ENCODE assay signal across 24 cellular contexts in genomic region chr14:59344711-59345455, GRCh38.
DNase-seq lines count a peak whose midpoint lies in the region; ATAC-seq, FAIRE-seq and TF ChIP-seq lines count a peak whose summit lies in the region.
"Had no signal": no experiment of that assay in that cellular context is flagged by ENCODE, and none has a peak within 500 bp of the region (broad histone marks: within the 10 kb centered on the region; RNA-seq: fewer than 3 reads in every experiment).

No MANE protein-coding gene starts in this region.

- H3K4me1 ChIP-seq in heart right ventricle (peaks cover 13 to 78% (median 56%) of the 10 kb centered on the region in 9 donors), H1 (replicated peaks in 1 of 4; ENCODE audit: control insufficient read depth in 3 of 4, insufficient read depth in 4 of 4, low read length in 3 of 4) (peaks cover 0 to 10% (median 4%) of the 10 kb centered on the region in 4 experiments; a peak in 4 of 7 replicates), parathyroid adenoma (peaks cover 65% of the 10 kb centered on the region), aorta (ENCODE audit: control insufficient read depth in 1 of 2, insufficient read depth in 2 of 2, low read length in 2 of 2) (peaks cover 2 to 18% of the 10 kb centered on the region in 2 donors)

- H3K14ac ChIP-seq in H1 (ENCODE audit: insufficient read length): no peak overlapping the region

- peak overlapping the region; percentile 70 for H3K4ac ChIP-seq in H1 (replicated peaks; ENCODE audit: insufficient read length, low read depth, low read length)

- H2BK5ac ChIP-seq in H1 (ENCODE audit: low read depth, low read length): peak overlapping the region; percentile 11; the same call in 1 of the 2 replicates

- FAIRE-seq in H1 (lab: Jason Lieb, UNC): no peak
- FAIRE-seq: A549, GM12891 had no signal

- H2AFZ ChIP-seq in H1 (ENCODE audit: low read length): no peak overlapping the region
- no peak overlapping the region for H2AFZ ChIP-seq in parathyroid adenoma

- no peaks in the 10 kb centered on the region for H3K9me3 ChIP-seq in heart right ventricle
- no peaks in the 10 kb centered on the region for H3K9me3 ChIP-seq in H1 (ENCODE audit: insufficient read depth in 2 of 2, low read depth in 1 of 2, low read length in 1 of 2)
- H3K9me3 ChIP-seq in parathyroid adenoma (ENCODE audit: control insufficient read depth, low read length): no peaks in the 10 kb centered on the region
- no peaks in the 10 kb centered on the region for H3K9me3 ChIP-seq in aorta (ENCODE audit: control insufficient read depth, low read length)
- H3K9me3 ChIP-seq: A549, upper lobe of right lung had no signal

- no peak overlapping the region for H2BK20ac ChIP-seq in H1 (ENCODE audit: low read length)

- H4K8ac ChIP-seq in H1 (ENCODE audit: extremely low read depth, insufficient read depth, low read length): no peak overlapping the region

- H3K27me3 ChIP-seq in heart right ventricle: no peaks in the 10 kb centered on the region
- no peaks in the 10 kb centered on the region for H3K27me3 ChIP-seq in H1 (replicated peaks in 1 of 4; ENCODE audit: control insufficient read depth in 3 of 4, extremely low read depth in 1 of 4, insufficient read depth in 3 of 4, low read length in 3 of 4)
- H3K27me3 ChIP-seq in parathyroid adenoma (ENCODE audit: control insufficient read depth, insufficient read depth, low read length): no peaks in the 10 kb centered on the region
- H3K27me3 ChIP-seq in aorta (ENCODE audit: control insufficient read depth in 1 of 2, insufficient read depth in 2 of 2, low read length in 1 of 2): no peaks in the 10 kb centered on the region
- H3K27me3 ChIP-seq: upper lobe of right lung had no signal

- no peak overlapping the region for H3K23ac ChIP-seq in H1 (ENCODE audit: insufficient read length)

- H3K4me2 ChIP-seq in H1 (ENCODE audit: insufficient read depth in 1 of 2, low read depth in 2 of 2, low read length in 2 of 2): peak overlapping the region in 1 of 2 experiments; percentile 20; a peak in 1 of 4 replicates
- H3K4me2 ChIP-seq in parathyroid adenoma (ENCODE audit: low read length): no peak overlapping the region
- H3K4me2 ChIP-seq: A549 had no signal

- intact Hi-C loops in heart right ventricle (cut with DNase I): no loop called here
- intact Hi-C loops in Right ventricle myocardium superior (cut with DNase I): no loop called here
- intact Hi-C loops in aorta (cut with DNase I): loop anchor here (5.0 to 10.0 kb wide), 3 partner anchors 70 to 82 kb away; no protein-coding TSS in a partner anchor

- no peak overlapping the region for H4K5ac ChIP-seq in H1 (ENCODE audit: insufficient read length, low read depth, low read length)

- DNase-seq in heart right ventricle (no peak), Right ventricle myocardium superior (no peak), H1 (ENCODE audit: low read depth in 1 of 2, low spot score in 2 of 2) (no peak), aorta (no peak)
- no peak for DNase-seq in stimulated activated effector memory CD8-positive, alpha-beta T cell treated with anti-CD3 and anti-CD28 coated beads, Interleukin-12 subunit alpha, Interleukin-12 subunit beta, amount 100 ng/mL, for 72 hours (ENCODE audit: low spot score in 2 of 2)
- DNase-seq: activated CD4-positive, alpha-beta T cell treated with anti-CD3 and anti-CD28 coated beads, Interleukin-2, amount 50 U/mL, for 48 hours; foreskin fibroblast; KG1; midbrain; MM.1S; NCI-H1436; NK-92 treated with Interleukin-12 subunit alpha and Interleukin-12 subunit beta, amount 100 ng/mL, for 24 hours; stimulated activated naive CD8-positive, alpha-beta T cell treated with anti-CD3 and anti-CD28 coated beads, Interleukin-15, amount 100 ng/mL, for 72 hours; T-cell; upper lobe of right lung had no signal

- ATAC-seq in heart right ventricle: no peak
- ATAC-seq in Right ventricle myocardium superior (ENCODE audit: poor library complexity): no peak
- ATAC-seq in aorta (ENCODE audit: low FRiP score): peak; percentile 23
- no peak for ATAC-seq in stimulated activated effector memory CD8-positive, alpha-beta T cell treated with anti-CD3 and anti-CD28 coated beads, Interleukin-12 subunit alpha, Interleukin-12 subunit beta, amount 100 ng/mL, for 72 hours
- ATAC-seq in GM19467 (IDR thresholded peaks at IDR 0.05; ENCODE audit: unreplicated experiment): no peak
- no peak for ATAC-seq in HG03571 (IDR thresholded peaks at IDR 0.05; ENCODE audit: unreplicated experiment)
- ATAC-seq: A549; natural killer cell treated with Interleukin-12 subunit alpha and Interleukin-12 subunit beta and Interleukin-15 and Interleukin-18, amount 100 ng/mL, for 72 hours; stimulated activated naive CD8-positive, alpha-beta T cell treated with anti-CD3 and anti-CD28 coated beads, Interleukin-15, amount 100 ng/mL, for 72 hours; T-cell; upper lobe of right lung had no signal

- TF ChIP-seq CTCF in heart right ventricle (IDR thresholded peaks at IDR 0.05) (no peak), H1 (IDR thresholded peaks at IDR 0.05; ENCODE audit: control extremely low read depth in 1 of 3, insufficient read depth in 1 of 3, low read depth in 1 of 3, low read length in 3 of 3) (no peak), parathyroid adenoma (IDR thresholded peaks at IDR 0.05) (no peak)

- peak overlapping the region; percentile 9; the same call in 1 of the 2 replicates for H3K18ac ChIP-seq in H1 (ENCODE audit: extremely low read depth, low read length)

- TF ChIP-seq RAD21 in H1 (IDR thresholded peaks at IDR 0.05 in 1 of 2, conservative IDR thresholded peaks at IDR 0.05 in 1 of 2; ENCODE audit: low read depth in 2 of 2, low read length in 2 of 2): no peak

- no peak overlapping the region for H2BK120ac ChIP-seq in H1 (replicated peaks; ENCODE audit: low read depth, low read length)

- H3K36me3 ChIP-seq in heart right ventricle (peaks cover 0 to 82% (median 8%) of the 10 kb centered on the region in 9 donors), H1 (ENCODE audit: control insufficient read depth in 2 of 4, insufficient read depth in 4 of 4, low read length in 3 of 4) (peaks cover 0 to 3% (median 3%) of the 10 kb centered on the region in 4 experiments; a peak in 4 of 8 replicates), parathyroid adenoma (ENCODE audit: control insufficient read depth, insufficient read depth, low read length) (no peaks in the 10 kb centered on the region), aorta (ENCODE audit: control insufficient read depth in 1 of 2, insufficient read depth in 2 of 2, low read length in 1 of 2) (no peaks in the 10 kb centered on the region)

- no peak overlapping the region for H3K4me3 Mint-ChIP-seq in stimulated activated effector memory CD8-positive, alpha-beta T cell treated with anti-CD3 and anti-CD28 coated beads, Interleukin-12 subunit alpha, Interleukin-12 subunit beta, amount 100 ng/mL, for 72 hours
- H3K4me3 Mint-ChIP-seq: activated naive CD8-positive, alpha-beta T cell; B cell; natural killer cell treated with Interleukin-12 subunit alpha and Interleukin-12 subunit beta and Interleukin-15 and Interleukin-18, amount 100 ng/mL, for 72 hours; stimulated activated naive CD8-positive, alpha-beta T cell treated with anti-CD3 and anti-CD28 coated beads, Interleukin-15, amount 100 ng/mL, for 72 hours; T-cell had no signal

- no peaks in the 10 kb centered on the region for H3K9me3 Mint-ChIP-seq in stimulated activated effector memory CD8-positive, alpha-beta T cell treated with anti-CD3 and anti-CD28 coated beads, Interleukin-12 subunit alpha, Interleukin-12 subunit beta, amount 100 ng/mL, for 72 hours
- H3K9me3 Mint-ChIP-seq: natural killer cell treated with Interleukin-12 subunit alpha and Interleukin-12 subunit beta and Interleukin-15 and Interleukin-18, amount 100 ng/mL, for 72 hours; stimulated activated naive CD8-positive, alpha-beta T cell treated with anti-CD3 and anti-CD28 coated beads, Interleukin-15, amount 100 ng/mL, for 72 hours; T-cell had no signal

- H3K4me1 Mint-ChIP-seq in stimulated activated effector memory CD8-positive, alpha-beta T cell treated with anti-CD3 and anti-CD28 coated beads, Interleukin-12 subunit alpha, Interleukin-12 subunit beta, amount 100 ng/mL, for 72 hours: no peaks in the 10 kb centered on the region
- H3K4me1 Mint-ChIP-seq: stimulated activated naive CD8-positive, alpha-beta T cell treated with anti-CD3 and anti-CD28 coated beads, Interleukin-15, amount 100 ng/mL, for 72 hours; T-cell had no signal

- no peak for TF ChIP-seq POLR2A in H1 (IDR thresholded peaks at IDR 0.05; ENCODE audit: control extremely low read depth in 1 of 2, low read depth in 2 of 2, low read length in 2 of 2)

- CTCF ChIA-PET in H1 (lab: Charles Lee; ENCODE audit: partially characterized antibody): interaction anchor here (0.6 to 2.0 kb wide), 5 partner anchors 10 to 529 kb away, joined by 3 to 5 read pairs (median 3); no protein-coding TSS in a partner anchor

- H3K9ac ChIP-seq in H1 (replicated peaks in 1 of 4; ENCODE audit: extremely low read depth in 1 of 4, low read depth in 3 of 4, low read length in 3 of 4) (no peak overlapping the region), parathyroid adenoma (no peak overlapping the region)

- no peak overlapping the region for H2BK15ac ChIP-seq in H1 (ENCODE audit: low read length)

- POLR2A ChIA-PET in H1 (lab: Charles Lee; ENCODE audit: partially characterized antibody): interaction anchor here (0.5 kb wide), 1 partner anchor 31 kb away, joined by 3 read pairs; no protein-coding TSS in a partner anchor

- no peak for TF ChIP-seq EP300 in H1 (IDR thresholded peaks at IDR 0.05; ENCODE audit: borderline replicate concordance in 1 of 2, low read depth in 2 of 2, low read length in 2 of 2)

- H3K56ac ChIP-seq in H1 (replicated peaks; ENCODE audit: insufficient read length, low read depth, low read length): no peak overlapping the region

- no peak overlapping the region for H4K91ac ChIP-seq in H1 (replicated peaks; ENCODE audit: insufficient read length, low read length)

- no peak overlapping the region for H3K27ac Mint-ChIP-seq in stimulated activated effector memory CD8-positive, alpha-beta T cell treated with anti-CD3 and anti-CD28 coated beads, Interleukin-12 subunit alpha, Interleukin-12 subunit beta, amount 100 ng/mL, for 72 hours
- H3K27ac Mint-ChIP-seq: activated naive CD8-positive, alpha-beta T cell; B cell; natural killer cell treated with Interleukin-12 subunit alpha and Interleukin-12 subunit beta and Interleukin-15 and Interleukin-18, amount 100 ng/mL, for 72 hours; stimulated activated naive CD8-positive, alpha-beta T cell treated with anti-CD3 and anti-CD28 coated beads, Interleukin-15, amount 100 ng/mL, for 72 hours; T-cell had no signal

- H3K79me2 ChIP-seq in H1 (ENCODE audit: control insufficient read depth in 1 of 2, insufficient read depth in 2 of 2, low read length in 2 of 2) (no peaks in the 10 kb centered on the region), parathyroid adenoma (no peaks in the 10 kb centered on the region)

- H3K36me3 Mint-ChIP-seq in stimulated activated effector memory CD8-positive, alpha-beta T cell treated with anti-CD3 and anti-CD28 coated beads, Interleukin-12 subunit alpha, Interleukin-12 subunit beta, amount 100 ng/mL, for 72 hours: no peaks in the 10 kb centered on the region
- H3K36me3 Mint-ChIP-seq: natural killer cell treated with Interleukin-12 subunit alpha and Interleukin-12 subunit beta and Interleukin-15 and Interleukin-18, amount 100 ng/mL, for 72 hours had no signal

- H2BK12ac ChIP-seq in H1 (ENCODE audit: low read depth, low read length): peak overlapping the region; percentile 39; the same call in 1 of the 2 replicates

- 78 to 81% methylated on average over 10 of the region's 10 CpGs for WGBS in heart right ventricle, 2 donors
- 85% methylated on average over 10 of the region's 10 CpGs; no CpG with 5 or more reads in 1 of the 2 experiments for WGBS in H1 (ENCODE audit: extremely low coverage in 1 of 2, insufficient coverage in 1 of 2, insufficient read length in 1 of 2, insufficient replicate concordance in 2 of 2, low coverage in 1 of 2, low lambda C conversion rate in 2 of 2, missing lambda C conversion rate in 1 of 2), 2 experiments
- 23 to 26% methylated on average over 10 of the region's 10 CpGs for WGBS in aorta, 2 donors

- no peak overlapping the region for H3K4me3 ChIP-seq in heart right ventricle
- H3K4me3 ChIP-seq in H1 (ENCODE audit: extremely low read depth in 1 of 4, insufficient read depth in 2 of 4, low read depth in 3 of 4, low read length in 4 of 4): no peak overlapping the region
- no peak overlapping the region for H3K4me3 ChIP-seq in parathyroid adenoma (ENCODE audit: low read depth, low read length)
- H3K4me3 ChIP-seq in aorta (ENCODE audit: low read length in 2 of 2): no peak overlapping the region
- H3K4me3 ChIP-seq: A549, upper lobe of right lung had no signal

- H3K23me2 ChIP-seq in H1 (ENCODE audit: low read depth, low read length): no peaks in the 10 kb centered on the region

- H4K20me1 ChIP-seq in H1 (replicated peaks in 1 of 2; ENCODE audit: control insufficient read depth in 1 of 2, insufficient read depth in 2 of 2, low read length in 2 of 2): peaks cover 0 to 2% of the 10 kb centered on the region in 2 experiments

- H2AK5ac ChIP-seq in H1 (ENCODE audit: low read depth, low read length): no peak overlapping the region

- H3K27ac ChIP-seq in heart right ventricle (peak overlapping the region in 6 of 10 donors; percentile 32 to 78 (median 72)), H1 (ENCODE audit: low read depth, low read length) (no peak overlapping the region), parathyroid adenoma (peak overlapping the region; percentile 93), aorta (ENCODE audit: low read depth in 1 of 2, low read length in 2 of 2) (peak overlapping the region; percentile 32 to 61)
- H3K27ac ChIP-seq: A549, epithelial cell of prostate, upper lobe of right lung had no signal

- H3K79me1 ChIP-seq in H1 (ENCODE audit: low read depth, low read length): no peaks in the 10 kb centered on the region

Comparison
In these comparisons a context has a peak if more than half of its experiments do, and no peak if none do; other contexts are left out.
1. intact Hi-C loops: an anchor here in aorta (5.0 to 10.0 kb wide); none called in heart right ventricle and Right ventricle myocardium superior.